27 cellular contexts compared by ENCODE assay signal in the genomic region with DNA sequence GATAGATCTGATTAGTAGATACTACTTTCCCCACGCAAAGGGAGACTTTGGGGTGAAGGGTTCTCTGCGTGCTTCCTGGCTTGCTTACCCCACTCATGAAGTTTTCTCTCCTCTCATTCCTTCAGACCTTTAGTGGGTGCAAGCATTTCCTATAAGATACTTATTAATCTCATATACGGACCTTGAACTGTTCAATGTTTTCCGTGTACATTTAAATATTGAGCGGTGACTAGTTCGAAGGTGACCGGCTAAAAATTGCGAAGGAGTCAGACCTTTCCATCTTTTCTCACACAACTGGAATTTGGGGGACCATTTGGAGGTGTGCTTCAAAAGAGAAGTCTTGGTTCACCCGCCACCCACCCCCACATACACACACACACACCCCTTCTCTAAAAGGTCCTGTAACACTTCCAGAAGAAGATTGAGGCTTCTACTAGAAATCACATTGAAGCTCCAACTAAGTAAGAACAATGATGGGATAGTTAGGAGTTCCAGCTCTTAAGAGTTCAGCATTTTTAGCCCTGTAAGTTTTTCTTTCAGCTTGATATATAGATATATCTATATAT. TPM values are rescaled to one million over a fixed set of nuclear protein-coding genes. Genes with fewer than 3 reads are reported as not detected.
"Had no signal": no experiment of that assay in that cellular context is flagged by ENCODE, and none has a peak within 500 bp of the region (broad histone marks: within the 10 kb centered on the region; RNA-seq: fewer than 3 reads in every experiment).

No MANE protein-coding gene starts in this region.

- H3K4me1 ChIP-seq: left lung, testis had no signal

- H2AFZ ChIP-seq: hepatocyte had no signal

- H3K9me3 Mint-ChIP-seq: activated CD4-positive, alpha-beta T cell treated with anti-CD3 and anti-CD28 coated beads, Interleukin-2, amount 10 ng/mL, durations not matched to agents 7 days and 5 days; activated naive CD4-positive, alpha-beta T cell treated with anti-CD3 and anti-CD28 coated beads, Interleukin-2, amount 10 ng/mL, durations not matched to agents 7 days and 5 days; dendritic cell treated with granulocyte-macrophage colony-stimulating factor and Interleukin-4, amounts not matched to agents 40 ng/mL and 50 ng/mL, for 4 days; nephron progenitor cell had no signal

- H3K9me3 ChIP-seq: left lung, testis, upper lobe of left lung had no signal

- ATAC-seq: activated CD4-positive, CD25-positive, alpha-beta regulatory T cell treated with anti-CD3 and anti-CD28 coated beads, Interleukin-2, amount 50 U/mL, for 24 hours; activated CD8-positive, alpha-beta T cell treated with anti-CD3 and anti-CD28 coated beads, Interleukin-2, amount 10 ng/mL, durations not matched to agents 7 days and 5 days; activated naive CD8-positive, alpha-beta T cell treated with anti-CD3 and anti-CD28 coated beads, Interleukin-2, amount 50 U/mL, for 24 hours; activated T-cell treated with anti-CD3 and anti-CD28 coated beads, Interleukin-2, amount 50 U/mL, for 4 hours; effector memory CD8-positive, alpha-beta T cell; left lung; stimulated activated naive CD8-positive, alpha-beta T cell treated with anti-CD3 and anti-CD28 coated beads, Interleukin-15, amount 100 ng/mL, for 72 hours had no signal

- H3K36me3 ChIP-seq: left lung, upper lobe of left lung had no signal

- H3K27me3 ChIP-seq: testis had no signal

- H3K4me3 ChIP-seq: hepatocyte, left lung, skin epidermis, testis, upper lobe of left lung had no signal

- H3K4me1 Mint-ChIP-seq: activated naive CD4-positive, alpha-beta T cell treated with anti-CD3 and anti-CD28 coated beads, Interleukin-2, amount 10 ng/mL, durations not matched to agents 7 days and 5 days had no signal

- DNase-seq: activated CD4-positive, alpha-beta T cell treated with anti-CD3 and anti-CD28 coated beads, Interleukin-2, amount 10 ng/mL, durations not matched to agents 7 days and 5 days; activated CD8-positive, alpha-beta T cell treated with anti-CD3 and anti-CD28 coated beads, Interleukin-2, amount 10 ng/mL, durations not matched to agents 7 days and 5 days; activated effector memory CD4-positive, alpha-beta T cell treated with Interleukin-2 at 50 U/mL for 16 hours; activated naive CD4-positive, alpha-beta T cell treated with anti-CD3 and anti-CD28 coated beads, Interleukin-2, amount 10 ng/mL, durations not matched to agents 7 days and 5 days; activated naive CD8-positive, alpha-beta T cell treated with anti-CD3 and anti-CD28 coated beads, Interleukin-2, amount 50 U/mL, for 24 hours; activated T-cell treated with anti-CD3 and anti-CD28 coated beads, Interleukin-2, amount 50 U/mL, for 4 hours; aorta; effector memory CD8-positive, alpha-beta T cell; kidney; left lung; midbrain; stimulated activated CD4-positive, alpha-beta T cell treated with anti-CD3 and anti-CD28 coated beads, Interleukin-2, amount 100 ng/mL, for 48 hours; stimulated activated naive CD8-positive, alpha-beta T cell treated with anti-CD3 and anti-CD28 coated beads, Interleukin-15, amount 100 ng/mL, for 72 hours; T-helper 1 cell; T1000; testis; upper lobe of left lung had no signal

- H3K27ac ChIP-seq: hepatocyte, left lung, skin epidermis, testis, upper lobe of left lung had no signal

- H3K27ac Mint-ChIP-seq: activated CD4-positive, alpha-beta T cell treated with anti-CD3 and anti-CD28 coated beads, Interleukin-2, amount 10 ng/mL, durations not matched to agents 7 days and 5 days; activated CD8-positive, alpha-beta T cell treated with anti-CD3 and anti-CD28 coated beads, Interleukin-2, amount 10 ng/mL, durations not matched to agents 7 days and 5 days; activated naive CD4-positive, alpha-beta T cell treated with anti-CD3 and anti-CD28 coated beads, Interleukin-2, amount 10 ng/mL, durations not matched to agents 7 days and 5 days; activated naive CD8-positive, alpha-beta T cell treated with anti-CD3 and anti-CD28 coated beads, Interleukin-2, amount 50 U/mL, for 24 hours; dendritic cell treated with granulocyte-macrophage colony-stimulating factor and Interleukin-4, amounts not matched to agents 40 ng/mL and 50 ng/mL, for 4 days; effector memory CD8-positive, alpha-beta T cell; nephron progenitor cell; stimulated activated naive CD8-positive, alpha-beta T cell treated with anti-CD3 and anti-CD28 coated beads, Interleukin-15, amount 100 ng/mL, for 72 hours had no signal

- H3K79me2 ChIP-seq: hepatocyte had no signal

- H3K4me3 Mint-ChIP-seq: activated CD4-positive, alpha-beta T cell treated with anti-CD3 and anti-CD28 coated beads, Interleukin-2, amount 10 ng/mL, durations not matched to agents 7 days and 5 days; activated CD8-positive, alpha-beta T cell treated with anti-CD3 and anti-CD28 coated beads, Interleukin-2, amount 10 ng/mL, durations not matched to agents 7 days and 5 days; activated naive CD4-positive, alpha-beta T cell treated with anti-CD3 and anti-CD28 coated beads, Interleukin-2, amount 10 ng/mL, durations not matched to agents 7 days and 5 days; activated naive CD8-positive, alpha-beta T cell treated with anti-CD3 and anti-CD28 coated beads, Interleukin-2, amount 50 U/mL, for 24 hours; activated T-cell treated with anti-CD3 and anti-CD28 coated beads, Interleukin-2, amount 50 U/mL, for 4 hours; dendritic cell treated with granulocyte-macrophage colony-stimulating factor and Interleukin-4, amounts not matched to agents 40 ng/mL and 50 ng/mL, for 4 days; effector memory CD8-positive, alpha-beta T cell; stimulated activated naive CD8-positive, alpha-beta T cell treated with anti-CD3 and anti-CD28 coated beads, Interleukin-15, amount 100 ng/mL, for 72 hours had no signal

- FAIRE-seq: bronchial epithelial cell, kidney had no signal

RNA-seq across cellular contexts. Expression of gene FOXG1, which starts 6.1 kb away (rescaled TPM):
- total RNA-seq: activated CD4-positive, alpha-beta T cell treated with anti-CD3 and anti-CD28 coated beads, Interleukin-2, amount 10 ng/mL, durations not matched to agents 7 days and 5 days; activated CD8-positive, alpha-beta T cell treated with anti-CD3 and anti-CD28 coated beads, Interleukin-2, amount 10 ng/mL, durations not matched to agents 7 days and 5 days; activated T-cell treated with anti-CD3 and anti-CD28 coated beads, Interleukin-2, amount 50 U/mL, for 4 hours; aorta; bronchial epithelial cell; glomerular endothelial cell; hepatocyte; kidney; left lung; lung microvascular endothelial cell; omental fat pad; posterior vena cava; upper lobe of left lung had no signal
- polyA plus RNA-seq: aorta, hepatocyte had no signal
